10 cellular contexts compared by ENCODE assay signal in genomic region chr19:22882797-22883196, GRCh38. TPM values are rescaled to one million over a fixed set of nuclear protein-coding genes. Genes with fewer than 3 reads are reported as not detected.
DNase-seq lines count a peak whose midpoint lies in the region; ATAC-seq, FAIRE-seq and TF ChIP-seq lines count a peak whose summit lies in the region.
"Had no signal": no experiment of that assay in that cellular context is flagged by ENCODE, and none has a peak within 500 bp of the region (broad histone marks: within the 10 kb centered on the region; RNA-seq: fewer than 3 reads in every experiment).

No MANE protein-coding gene starts in this region.

- DNase-seq in NCI-H1694 (lab: John Stamatoyannopoulos, UW) (peak; percentile 59), NCI-H1694 treated with DMSO at 0.1 percent for 48 hours (lab: John Stamatoyannopoulos, UW) (no peak), NCI-H748 (lab: John Stamatoyannopoulos, UW; ENCODE audit: unreplicated experiment) (peak; percentile 45), erythroblast (lab: John Stamatoyannopoulos, UW) (peak; percentile 4 to 32), small intestine (peak; percentile 0), NCI-H524 treated with DMSO at 0.1 percent for 48 hours (lab: John Stamatoyannopoulos, UW) (no peak)
- DNase-seq: esophagus squamous epithelium, Peyer's patch had no signal

- WGBS in small intestine, 3 donors, result 5 to 16% (median 12%) methylated on average over 3 of the region's 3 CpGs

- no peak for TF ChIP-seq POLR2A in erythroblast (IDR thresholded peaks at IDR 0.05; ENCODE audit: low read length)

- no peak overlapping the region for H3K4me3 ChIP-seq in small intestine (ENCODE audit: low read depth in 1 of 2, low read length in 2 of 2)
- H3K4me3 ChIP-seq: esophagus squamous epithelium, Peyer's patch had no signal

- H3K27me3 ChIP-seq in small intestine (ENCODE audit: control insufficient read depth in 2 of 2, insufficient read depth in 2 of 2, low read length in 2 of 2), result no peaks in the 10 kb centered on the region
- H3K27me3 ChIP-seq: esophagus squamous epithelium, Peyer's patch had no signal

- no peaks in the 10 kb centered on the region for H3K9me3 ChIP-seq in small intestine (ENCODE audit: control insufficient read depth, low read depth)
- H3K9me3 ChIP-seq: Peyer's patch had no signal

- no peaks in the 10 kb centered on the region for H3K4me1 ChIP-seq in small intestine (ENCODE audit: control insufficient read depth in 2 of 2, insufficient read depth in 1 of 2, low read depth in 1 of 2, low read length in 1 of 2)
- H3K4me1 ChIP-seq: esophagus squamous epithelium, Peyer's patch had no signal

- ATAC-seq in HG03457 (IDR thresholded peaks at IDR 0.05; ENCODE audit: unreplicated experiment) (no peak), HG02973 (IDR thresholded peaks at IDR 0.05; ENCODE audit: unreplicated experiment) (no peak)

- no peak for FAIRE-seq in small intestine (lab: Jason Lieb, UNC)

- no peak overlapping the region for H3K27ac ChIP-seq in small intestine (ENCODE audit: low read depth in 1 of 2, low read length in 1 of 2)
- H3K27ac ChIP-seq: esophagus squamous epithelium, Peyer's patch had no signal

- no peaks in the 10 kb centered on the region for H3K36me3 ChIP-seq in small intestine (ENCODE audit: control insufficient read depth in 2 of 2, insufficient read depth in 2 of 2, low read length in 2 of 2)
- H3K36me3 ChIP-seq: esophagus squamous epithelium, Peyer's patch had no signal

RNA-seq across cellular contexts. Expression of gene ZNF723, which starts 50.7 kb away (rescaled TPM):
- not detected for polyA plus RNA-seq in small intestine

Comparison
In these comparisons a context has a peak if more than half of its experiments do, and no peak if none do; other contexts are left out.
1. DNase-seq: peak in NCI-H1694 (single experiment), NCI-H748 (single experiment), erythroblast (2 of 2) and small intestine (single experiment); none in NCI-H1694 treated with DMSO at 0.1 percent for 48 hours (single experiment) and NCI-H524 treated with DMSO at 0.1 percent for 48 hours (single experiment).